In genomic region chr2:119198267-119198840, GRCh38 we compare ENCODE assay signal across 1 cellular context.
TF ChIP-seq lines count a peak whose summit lies in the region.

No MANE protein-coding gene starts in this region.

TF ChIP-seq in H1, 55 proteins besides CTCF, POLR2A, EP300 and RAD21:
- TF ChIP-seq CHD7 (IDR thresholded peaks at IDR 0.05; ENCODE audit: insufficient replicate concordance, low read length) (no peak), NRF1 (IDR thresholded peaks at IDR 0.05; ENCODE audit: low read depth, low read length) (no peak), SUZ12 (IDR thresholded peaks at IDR 0.05; ENCODE audit: low read length) (no peak), USF2 (IDR thresholded peaks at IDR 0.05; ENCODE audit: low read length) (no peak), ATF3 (IDR thresholded peaks at IDR 0.05; ENCODE audit: insufficient read depth, low read depth, low read length) (no peak), TAF7 (optimal IDR thresholded peaks at IDR 0.05; ENCODE audit: borderline replicate concordance, low read depth, low read length) (no peak), SP1 (IDR thresholded peaks at IDR 0.05; ENCODE audit: low read depth, low read length) (no peak), YY1 (IDR thresholded peaks at IDR 0.05; ENCODE audit: low read depth, low read length) (no peak), EGR1 (IDR thresholded peaks at IDR 0.05; ENCODE audit: borderline replicate concordance, low read depth, low read length) (no peak), FOSL1 (IDR thresholded peaks at IDR 0.05; ENCODE audit: insufficient read depth, low read depth, low read length) (no peak), SP4 (IDR thresholded peaks at IDR 0.05; ENCODE audit: low read length) (no peak), BCL11A (IDR thresholded peaks at IDR 0.05; ENCODE audit: low read depth in 2 of 2, low read length in 2 of 2) (no peak)
- TF ChIP-seq, protein P1, sequence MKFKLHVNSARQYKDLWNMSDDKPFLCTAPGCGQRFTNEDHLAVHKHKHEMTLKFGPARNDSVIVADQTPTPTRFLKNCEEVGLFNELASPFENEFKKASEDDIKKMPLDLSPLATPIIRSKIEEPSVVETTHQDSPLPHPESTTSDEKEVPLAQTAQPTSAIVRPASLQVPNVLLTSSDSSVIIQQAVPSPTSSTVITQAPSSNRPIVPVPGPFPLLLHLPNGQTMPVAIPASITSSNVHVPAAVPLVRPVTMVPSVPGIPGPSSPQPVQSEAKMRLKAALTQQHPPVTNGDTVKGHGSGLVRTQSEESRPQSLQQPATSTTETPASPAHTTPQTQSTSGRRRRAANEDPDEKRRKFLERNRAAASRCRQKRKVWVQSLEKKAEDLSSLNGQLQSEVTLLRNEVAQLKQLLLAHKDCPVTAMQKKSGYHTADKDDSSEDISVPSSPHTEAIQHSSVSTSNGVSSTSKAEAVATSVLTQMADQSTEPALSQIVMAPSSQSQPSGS (IDR thresholded peaks at IDR 0.05; ENCODE audit: low read length) = no peak
TF ChIP-seq in H1: peak in this region for 0.
